ENCODE assay signal across 1 cellular context in genomic region chr22:21038405-21038804, GRCh38.
TF ChIP-seq lines count a peak whose summit lies in the region.

No MANE protein-coding gene starts in this region.

TF ChIP-seq in GM23338, 12 proteins besides CTCF, POLR2A, EP300 and RAD21:
- TF ChIP-seq ZNF114 (CRISPR knock-in tag; IDR thresholded peaks at IDR 0.05): no peak
- TF ChIP-seq EZH2phosphoT487 (IDR thresholded peaks at IDR 0.05; ENCODE audit: unreplicated experiment): no peak
- no peak for TF ChIP-seq JUNB (IDR thresholded peaks at IDR 0.05; ENCODE audit: unreplicated experiment)
- TF ChIP-seq, protein P1, sequence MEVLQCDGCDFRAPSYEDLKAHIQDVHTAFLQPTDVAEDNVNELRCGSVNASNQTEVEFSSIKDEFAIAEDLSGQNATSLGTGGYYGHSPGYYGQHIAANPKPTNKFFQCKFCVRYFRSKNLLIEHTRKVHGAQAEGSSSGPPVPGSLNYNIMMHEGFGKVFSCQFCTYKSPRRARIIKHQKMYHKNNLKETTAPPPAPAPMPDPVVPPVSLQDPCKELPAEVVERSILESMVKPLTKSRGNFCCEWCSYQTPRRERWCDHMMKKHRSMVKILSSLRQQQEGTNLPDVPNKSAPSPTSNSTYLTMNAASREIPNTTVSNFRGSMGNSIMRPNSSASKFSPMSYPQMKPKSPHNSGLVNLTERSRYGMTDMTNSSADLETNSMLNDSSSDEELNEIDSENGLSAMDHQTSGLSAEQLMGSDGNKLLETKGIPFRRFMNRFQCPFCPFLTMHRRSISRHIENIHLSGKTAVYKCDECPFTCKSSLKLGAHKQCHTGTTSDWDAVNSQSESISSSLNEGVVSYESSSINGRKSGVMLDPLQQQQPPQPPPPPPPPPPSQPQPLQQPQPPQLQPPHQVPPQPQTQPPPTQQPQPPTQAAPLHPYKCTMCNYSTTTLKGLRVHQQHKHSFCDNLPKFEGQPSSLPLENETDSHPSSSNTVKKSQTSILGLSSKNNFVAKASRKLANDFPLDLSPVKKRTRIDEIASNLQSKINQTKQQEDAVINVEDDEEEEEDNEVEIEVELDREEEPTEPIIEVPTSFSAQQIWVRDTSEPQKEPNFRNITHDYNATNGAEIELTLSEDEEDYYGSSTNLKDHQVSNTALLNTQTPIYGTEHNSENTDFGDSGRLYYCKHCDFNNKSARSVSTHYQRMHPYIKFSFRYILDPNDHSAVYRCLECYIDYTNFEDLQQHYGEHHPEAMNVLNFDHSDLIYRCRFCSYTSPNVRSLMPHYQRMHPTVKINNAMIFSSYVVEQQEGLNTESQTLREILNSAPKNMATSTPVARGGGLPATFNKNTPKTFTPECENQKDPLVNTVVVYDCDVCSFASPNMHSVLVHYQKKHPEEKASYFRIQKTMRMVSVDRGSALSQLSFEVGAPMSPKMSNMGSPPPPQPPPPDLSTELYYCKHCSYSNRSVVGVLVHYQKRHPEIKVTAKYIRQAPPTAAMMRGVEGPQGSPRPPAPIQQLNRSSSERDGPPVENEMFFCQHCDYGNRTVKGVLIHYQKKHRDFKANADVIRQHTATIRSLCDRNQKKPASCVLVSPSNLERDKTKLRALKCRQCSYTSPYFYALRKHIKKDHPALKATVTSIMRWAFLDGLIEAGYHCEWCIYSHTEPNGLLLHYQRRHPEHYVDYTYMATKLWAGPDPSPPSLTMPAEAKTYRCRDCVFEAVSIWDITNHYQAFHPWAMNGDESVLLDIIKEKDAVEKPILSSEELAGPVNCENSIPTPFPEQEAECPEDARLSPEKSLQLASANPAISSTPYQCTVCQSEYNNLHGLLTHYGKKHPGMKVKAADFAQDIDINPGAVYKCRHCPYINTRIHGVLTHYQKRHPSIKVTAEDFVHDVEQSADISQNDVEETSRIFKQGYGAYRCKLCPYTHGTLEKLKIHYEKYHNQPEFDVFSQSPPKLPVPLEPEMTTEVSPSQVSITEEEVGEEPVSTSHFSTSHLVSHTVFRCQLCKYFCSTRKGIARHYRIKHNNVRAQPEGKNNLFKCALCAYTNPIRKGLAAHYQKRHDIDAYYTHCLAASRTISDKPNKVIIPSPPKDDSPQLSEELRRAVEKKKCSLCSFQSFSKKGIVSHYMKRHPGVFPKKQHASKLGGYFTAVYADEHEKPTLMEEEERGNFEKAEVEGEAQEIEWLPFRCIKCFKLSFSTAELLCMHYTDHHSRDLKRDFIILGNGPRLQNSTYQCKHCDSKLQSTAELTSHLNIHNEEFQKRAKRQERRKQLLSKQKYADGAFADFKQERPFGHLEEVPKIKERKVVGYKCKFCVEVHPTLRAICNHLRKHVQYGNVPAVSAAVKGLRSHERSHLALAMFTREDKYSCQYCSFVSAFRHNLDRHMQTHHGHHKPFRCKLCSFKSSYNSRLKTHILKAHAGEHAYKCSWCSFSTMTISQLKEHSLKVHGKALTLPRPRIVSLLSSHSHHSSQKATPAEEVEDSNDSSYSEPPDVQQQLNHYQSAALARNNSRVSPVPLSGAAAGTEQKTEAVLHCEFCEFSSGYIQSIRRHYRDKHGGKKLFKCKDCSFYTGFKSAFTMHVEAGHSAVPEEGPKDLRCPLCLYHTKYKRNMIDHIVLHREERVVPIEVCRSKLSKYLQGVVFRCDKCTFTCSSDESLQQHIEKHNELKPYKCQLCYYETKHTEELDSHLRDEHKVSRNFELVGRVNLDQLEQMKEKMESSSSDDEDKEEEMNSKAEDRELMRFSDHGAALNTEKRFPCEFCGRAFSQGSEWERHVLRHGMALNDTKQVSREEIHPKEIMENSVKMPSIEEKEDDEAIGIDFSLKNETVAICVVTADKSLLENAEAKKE (CRISPR knock-in tag; IDR thresholded peaks at IDR 0.05): no peak
- TF ChIP-seq POLR2AphosphoS5 (IDR thresholded peaks at IDR 0.05; ENCODE audit: low read depth): no peak
- no peak for TF ChIP-seq NANOG (IDR thresholded peaks at IDR 0.05; ENCODE audit: borderline replicate concordance)
- TF ChIP-seq CREB1 (CRISPR knock-in tag; IDR thresholded peaks at IDR 0.05; ENCODE audit: low read depth): no peak
- no peak for TF ChIP-seq ETS1 (IDR thresholded peaks at IDR 0.05)
- TF ChIP-seq, protein P2, sequence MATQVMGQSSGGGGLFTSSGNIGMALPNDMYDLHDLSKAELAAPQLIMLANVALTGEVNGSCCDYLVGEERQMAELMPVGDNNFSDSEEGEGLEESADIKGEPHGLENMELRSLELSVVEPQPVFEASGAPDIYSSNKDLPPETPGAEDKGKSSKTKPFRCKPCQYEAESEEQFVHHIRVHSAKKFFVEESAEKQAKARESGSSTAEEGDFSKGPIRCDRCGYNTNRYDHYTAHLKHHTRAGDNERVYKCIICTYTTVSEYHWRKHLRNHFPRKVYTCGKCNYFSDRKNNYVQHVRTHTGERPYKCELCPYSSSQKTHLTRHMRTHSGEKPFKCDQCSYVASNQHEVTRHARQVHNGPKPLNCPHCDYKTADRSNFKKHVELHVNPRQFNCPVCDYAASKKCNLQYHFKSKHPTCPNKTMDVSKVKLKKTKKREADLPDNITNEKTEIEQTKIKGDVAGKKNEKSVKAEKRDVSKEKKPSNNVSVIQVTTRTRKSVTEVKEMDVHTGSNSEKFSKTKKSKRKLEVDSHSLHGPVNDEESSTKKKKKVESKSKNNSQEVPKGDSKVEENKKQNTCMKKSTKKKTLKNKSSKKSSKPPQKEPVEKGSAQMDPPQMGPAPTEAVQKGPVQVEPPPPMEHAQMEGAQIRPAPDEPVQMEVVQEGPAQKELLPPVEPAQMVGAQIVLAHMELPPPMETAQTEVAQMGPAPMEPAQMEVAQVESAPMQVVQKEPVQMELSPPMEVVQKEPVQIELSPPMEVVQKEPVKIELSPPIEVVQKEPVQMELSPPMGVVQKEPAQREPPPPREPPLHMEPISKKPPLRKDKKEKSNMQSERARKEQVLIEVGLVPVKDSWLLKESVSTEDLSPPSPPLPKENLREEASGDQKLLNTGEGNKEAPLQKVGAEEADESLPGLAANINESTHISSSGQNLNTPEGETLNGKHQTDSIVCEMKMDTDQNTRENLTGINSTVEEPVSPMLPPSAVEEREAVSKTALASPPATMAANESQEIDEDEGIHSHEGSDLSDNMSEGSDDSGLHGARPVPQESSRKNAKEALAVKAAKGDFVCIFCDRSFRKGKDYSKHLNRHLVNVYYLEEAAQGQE (IDR thresholded peaks at IDR 0.05; ENCODE audit: unreplicated experiment): no peak
- no peak for TF ChIP-seq STAT1 (IDR thresholded peaks at IDR 0.05; ENCODE audit: unreplicated experiment)
- no peak for TF ChIP-seq ZNF331 (CRISPR knock-in tag; IDR thresholded peaks at IDR 0.05; ENCODE audit: low read depth)
- no peak for TF ChIP-seq EZH2 (IDR thresholded peaks at IDR 0.05; ENCODE audit: low read depth, unreplicated experiment)
TF ChIP-seq in GM23338: peak in this region for 0.
